Comparison of ENCODE assay signal across 23 cellular contexts in the genomic region with DNA sequence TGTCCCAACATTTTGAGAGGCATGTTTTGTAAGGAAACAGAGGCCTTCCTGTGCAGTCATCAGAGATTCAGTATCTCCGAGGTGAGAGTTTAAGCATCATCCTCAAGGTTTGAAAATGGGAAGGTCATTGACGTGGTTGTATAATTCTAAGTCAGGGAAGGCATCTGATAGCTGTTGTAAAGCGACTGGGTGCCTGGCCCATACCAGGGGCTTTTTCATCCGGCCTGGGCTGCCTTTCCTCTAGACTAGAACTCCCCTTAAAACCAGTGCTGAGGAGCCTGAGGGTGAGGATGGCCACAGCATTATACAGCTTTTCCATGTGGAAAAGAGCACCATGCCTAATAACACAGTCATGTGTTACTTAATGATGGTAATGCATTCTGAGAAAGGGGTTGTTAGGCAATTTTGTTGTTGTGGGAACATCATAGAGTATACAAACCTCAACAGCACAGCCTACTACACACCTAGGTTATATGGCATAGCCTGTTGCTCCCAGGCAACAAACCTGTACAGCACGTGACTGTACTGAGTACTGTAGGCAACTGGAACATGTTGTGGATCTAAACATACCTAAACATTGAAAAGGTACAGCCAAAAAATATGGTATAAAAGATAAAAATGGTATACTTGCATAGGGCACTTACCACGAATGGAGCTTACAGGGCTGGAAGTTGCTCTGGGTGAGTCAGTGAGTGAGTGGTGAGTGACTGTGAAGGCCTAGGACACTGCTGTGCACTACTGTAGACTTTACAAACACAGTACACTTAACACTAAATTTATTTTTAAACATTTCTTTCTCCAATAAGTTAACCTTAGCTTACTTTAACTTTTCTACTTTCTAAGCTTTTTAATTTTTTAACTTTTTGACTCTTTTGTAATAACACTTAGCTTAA.
"Had no signal": no experiment of that assay in that cellular context is flagged by ENCODE, and none has a peak within 500 bp of the region (broad histone marks: within the 10 kb centered on the region; RNA-seq: fewer than 3 reads in every experiment).

No MANE protein-coding gene starts in this region.

- ATAC-seq: activated T-cell treated with anti-CD3 and anti-CD28 coated beads, Interleukin-2, amount 50 U/mL, for 4 hours; activated T-helper 17 cell treated with anti-CD3 and anti-CD28 coated beads, Interleukin-2, amount 50 U/mL, for 72 hours; heart right ventricle; mucosa of descending colon; natural killer cell treated with Interleukin-12 subunit alpha and Interleukin-12 subunit beta and Interleukin-15 and Interleukin-18, amount 100 ng/mL, for 72 hours; stimulated activated naive B cell treated with anti-CD40 and anti-IgM and Interleukin-4, amounts not matched to agents 10 μg/mL and 1 μg/mL and 100 μg/mL, for 72 hours had no signal

- H3K27me3 ChIP-seq: cardiac muscle cell, colonic mucosa, heart right ventricle, right atrium auricular region, tibial nerve had no signal

- H3K4me2 ChIP-seq: smooth muscle cell had no signal

- H3K4me3 ChIP-seq: cardiac muscle cell, colonic mucosa, heart right ventricle, left ventricle myocardium inferior, lung, mucosa of descending colon, right atrium auricular region, smooth muscle cell, tibial nerve had no signal

- H3K9me3 ChIP-seq: colonic mucosa, left ventricle myocardium inferior, mucosa of descending colon, right atrium auricular region had no signal

- H3K27ac ChIP-seq: cardiac muscle cell, colonic mucosa, heart right ventricle, left ventricle myocardium inferior, right atrium auricular region, tibial nerve had no signal

- DNase-seq: activated CD4-positive, alpha-beta memory T cell treated with anti-CD3 and anti-CD28 coated beads for 36 hours; activated CD4-positive, alpha-beta T cell treated with anti-CD3 and anti-CD28 coated beads, Interleukin-2, amount 10 ng/mL, durations not matched to agents 24 days and 14 days; activated CD4-positive, CD25-positive, alpha-beta regulatory T cell treated with anti-CD3 and anti-CD28 coated beads, Interleukin-2, amount 50 U/mL, for 72 hours; activated gamma-delta T cell treated with Interleukin-2 at 50 U/mL for 16 hours; activated T-cell treated with anti-CD3 and anti-CD28 coated beads, Interleukin-2, amount 50 U/mL, for 4 hours; anterior cingulate cortex; cerebellar nuclear complex; colonic mucosa; effector CD8-positive, alpha-beta T cell; heart right ventricle; kidney glomerular epithelial cell; left ventricle myocardium inferior; mucosa of descending colon; stimulated activated CD4-positive, alpha-beta T cell treated with anti-CD3 and anti-CD28 coated beads, Interleukin-1b, Interleukin-23, amount 100 ng/mL, for 48 hours; stimulated activated naive B cell treated with anti-CD40 and anti-IgM and Interleukin-4, amounts not matched to agents 10 μg/mL and 1 μg/mL and 100 μg/mL, for 72 hours; T-helper 9 cell had no signal

- H3K36me3 ChIP-seq: cardiac muscle cell, colonic mucosa, heart right ventricle, left ventricle myocardium inferior, right atrium auricular region, tibial nerve had no signal

- H3K4me1 ChIP-seq: colonic mucosa, heart right ventricle, left ventricle myocardium inferior, right atrium auricular region, tibial nerve had no signal
